ENCODE assay signal across 18 cellular contexts in genomic region chr5:2383678-2384025, GRCh38.
A peak's percentile ranks its signal among the peaks of the same experiment; 100 is the strongest.
DNase-seq lines count a peak whose midpoint lies in the region; ATAC-seq and TF ChIP-seq lines count a peak whose summit lies in the region.
"Had no signal": no experiment of that assay in that cellular context is flagged by ENCODE, and none has a peak within 500 bp of the region (broad histone marks: within the 10 kb centered on the region; RNA-seq: fewer than 3 reads in every experiment).

No MANE protein-coding gene starts in this region.

- TF ChIP-seq CTCF in right atrium auricular region (IDR thresholded peaks at IDR 0.05) = no peak

- H3K23ac ChIP-seq in neuronal stem cell (ENCODE audit: low read depth, low read length, poor library complexity) = no peak overlapping the region

- H4K91ac ChIP-seq in neuronal stem cell (ENCODE audit: low read depth, low read length, poor library complexity) = no peak overlapping the region

- H3K4me1 ChIP-seq in right atrium auricular region (no peaks in the 10 kb centered on the region), neuronal stem cell (ENCODE audit: control insufficient read depth in 2 of 2, insufficient read depth in 1 of 2, low read depth in 1 of 2, low read length in 2 of 2) (peaks cover 7 to 15% of the 10 kb centered on the region in 2 donors)

- no peak overlapping the region for H2BK5ac ChIP-seq in neuronal stem cell (ENCODE audit: low read length)

- H3K27me3 ChIP-seq in right atrium auricular region (no peaks in the 10 kb centered on the region), neuronal stem cell (ENCODE audit: control insufficient read depth in 3 of 3, insufficient read depth in 3 of 3, low read depth in 1 of 3, low read length in 3 of 3) (no peaks in the 10 kb centered on the region)

- no peaks in the 10 kb centered on the region for H3K9me3 ChIP-seq in right atrium auricular region
- no peaks in the 10 kb centered on the region for H3K9me3 ChIP-seq in neuronal stem cell (replicated peaks in 1 of 2; ENCODE audit: control insufficient read depth in 2 of 2, insufficient read depth in 1 of 2, low read depth in 1 of 2, low read length in 2 of 2)

- H2AK5ac ChIP-seq in neuronal stem cell (ENCODE audit: low read depth, low read length) = no peak overlapping the region

- no peak for ATAC-seq in stimulated activated naive CD8-positive, alpha-beta T cell treated with anti-CD3 and anti-CD28 coated beads, Interleukin-15, Interleukin-2, amounts not matched to agents 100 U/mL and 50 U/mL, for 24 hours
- no peak for ATAC-seq in HG02610 (IDR thresholded peaks at IDR 0.05; ENCODE audit: unreplicated experiment)
- ATAC-seq: GM23338 had no signal

- no peak overlapping the region for H3K14ac ChIP-seq in neuronal stem cell (ENCODE audit: low read length)

- H2BK12ac ChIP-seq in neuronal stem cell (ENCODE audit: low read length) = no peak overlapping the region

- no CpG with 5 or more reads among the region's 9 CpGs for WGBS in neuronal stem cell (ENCODE audit: extremely low coverage in 2 of 2, insufficient read length in 2 of 2, insufficient replicate concordance in 1 of 2), 2 donors

- H4K8ac ChIP-seq in neuronal stem cell (ENCODE audit: low read depth, low read length) = no peak overlapping the region

- H3K36me3 ChIP-seq in right atrium auricular region (no peaks in the 10 kb centered on the region), neuronal stem cell (replicated peaks in 1 of 2; ENCODE audit: control insufficient read depth in 2 of 2, insufficient read depth in 2 of 2, low read length in 2 of 2) (no peaks in the 10 kb centered on the region)

- no peak overlapping the region for H3K27ac ChIP-seq in right atrium auricular region
- no peak overlapping the region for H3K27ac ChIP-seq in neuronal stem cell (replicated peaks; ENCODE audit: low read length)

- H2BK120ac ChIP-seq in neuronal stem cell (ENCODE audit: low read depth, low read length) = no peak overlapping the region

- DNase-seq in cardiac septum (ENCODE audit: low spot score) (peak; percentile 54), right atrium auricular region (ENCODE audit: low spot score) (no peak), NCI-H2171 treated with DMSO at 0.1 percent for 48 hours (lab: John Stamatoyannopoulos, UW) (peak; percentile 90), neuronal stem cell (ENCODE audit: low spot score) (no peak), GM19240 (ENCODE audit: insufficient read length, low spot score) (no peak), NCI-H82 treated with DMSO at 0.1 percent for 48 hours (lab: John Stamatoyannopoulos, UW; ENCODE audit: unreplicated experiment) (no peak)
- no peak for DNase-seq in stimulated activated naive CD8-positive, alpha-beta T cell treated with anti-CD3 and anti-CD28 coated beads, Interleukin-15, Interleukin-2, amounts not matched to agents 100 U/mL and 50 U/mL, for 24 hours
- DNase-seq: 8988T, GDM1, KBM-7, MV-4-11, NCI-H1417 treated with DMSO at 0.1 percent for 48 hours, NCI-H2029 treated with DMSO at 0.1 percent for 48 hours, NCI-H446, NCI-H526 treated with DMSO at 0.1 percent for 48 hours, Right ventricle myocardium superior had no signal

- H3K79me1 ChIP-seq in neuronal stem cell (ENCODE audit: low read depth, low read length) = no peaks in the 10 kb centered on the region

- peak overlapping the region; percentile 76 for H3K18ac ChIP-seq in neuronal stem cell (ENCODE audit: low read length)

- peak overlapping the region; percentile 74 for H2AFZ ChIP-seq in neuronal stem cell (ENCODE audit: low read length)
- H2AFZ ChIP-seq: GM23338 had no signal

- peak overlapping the region; percentile 77 for H2BK15ac ChIP-seq in neuronal stem cell (ENCODE audit: low read length)

- H3K4me3 ChIP-seq in right atrium auricular region (no peak overlapping the region), neuronal stem cell (ENCODE audit: low read length in 2 of 2) (no peak overlapping the region)
- H3K4me3 ChIP-seq: GM23338 had no signal

- H3K4ac ChIP-seq in neuronal stem cell (ENCODE audit: low read length) = no peak overlapping the region

- H3K4me2 ChIP-seq in neuronal stem cell (ENCODE audit: insufficient read depth, low read length, poor library complexity, severe bottlenecking) = no peak overlapping the region
- H3K4me2 ChIP-seq: GM23338 had no signal

- intact Hi-C loops in cardiac septum (cut with DNase I) = no loop called here

- H3K9ac ChIP-seq in neuronal stem cell (ENCODE audit: low read depth, low read length, poor library complexity) = no peak overlapping the region

Comparison
In these comparisons a context has a peak if more than half of its experiments do, and no peak if none do; other contexts are left out.
1. DNase-seq: peak in cardiac septum (single experiment) and NCI-H2171 treated with DMSO at 0.1 percent for 48 hours (single experiment); none in right atrium auricular region (single experiment), neuronal stem cell (single experiment), stimulated activated naive CD8-positive, alpha-beta T cell treated with anti-CD3 and anti-CD28 coated beads, Interleukin-15, Interleukin-2, amounts not matched to agents 100 U/mL and 50 U/mL, for 24 hours (single experiment), GM19240 (single experiment) and NCI-H82 treated with DMSO at 0.1 percent for 48 hours (single experiment).